In the genomic region with DNA sequence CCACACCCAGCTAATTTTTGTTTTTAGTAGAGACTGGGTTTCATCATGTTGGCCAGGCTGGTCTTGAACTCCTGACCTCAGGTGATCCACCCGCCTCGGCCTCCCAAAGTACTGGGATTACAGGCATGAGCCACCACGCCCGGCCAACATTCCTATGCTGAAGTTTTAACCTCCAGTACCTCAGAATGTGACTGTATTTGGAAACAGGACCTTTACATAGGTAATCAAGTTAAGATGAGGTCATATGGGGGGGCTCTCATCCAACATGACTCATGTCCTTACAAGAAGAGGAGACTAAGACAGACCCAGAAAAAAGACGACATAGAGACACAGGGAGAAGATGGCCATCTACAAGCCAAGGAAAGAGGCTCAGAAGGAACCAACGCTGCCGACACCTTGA, we compare ENCODE assay signal across 5 cellular contexts.
DNase-seq lines count a peak whose midpoint lies in the region; ATAC-seq, FAIRE-seq and TF ChIP-seq lines count a peak whose summit lies in the region.
"Not testable (repeated sequence)": the region's sequence is repeated elsewhere in the genome, so short reads cannot be mapped to it uniquely, and the experiment has no call there.

No MANE protein-coding gene starts in this region.

- not testable (repeated sequence) for H3K23me2 ChIP-seq in H1 (ENCODE audit: low read depth, low read length)

- not testable (repeated sequence) for H3K56ac ChIP-seq in H1 (replicated peaks; ENCODE audit: insufficient read length, low read depth, low read length); mesendoderm (ENCODE audit: low read length)

- FAIRE-seq in H1 (lab: Jason Lieb, UNC), result not testable (repeated sequence)

- H3K27ac ChIP-seq in HEK293 (ENCODE audit: extremely low read depth, low read depth, low read length); RWPE2 (ENCODE audit: poor library complexity, severe bottlenecking); H1 (ENCODE audit: low read depth, low read length); mesendoderm (ENCODE audit: low read depth, low read length): not testable (repeated sequence)

- H3K14ac ChIP-seq in H1 (ENCODE audit: insufficient read length), result not testable (repeated sequence)

- H3K4me1 ChIP-seq in HEK293 (ENCODE audit: control insufficient read depth, insufficient read depth, low read length); RWPE2 (ENCODE audit: insufficient read depth, poor library complexity, severe bottlenecking); H1 (replicated peaks in 1 of 4; ENCODE audit: control insufficient read depth in 3 of 4, insufficient read depth in 4 of 4, low read length in 3 of 4); mesendoderm (ENCODE audit: control insufficient read depth, low read depth, low read length): not testable (repeated sequence)

- not testable (repeated sequence) for H4K91ac ChIP-seq in H1 (replicated peaks; ENCODE audit: insufficient read length, low read length)

- not testable (repeated sequence) for H3K18ac ChIP-seq in H1 (ENCODE audit: extremely low read depth, low read length); mesendoderm (ENCODE audit: low read length)

- 0 out of 2 replicates have a peak overlapping the region, but pooled peaks have one; percentile 72 for H2BK15ac ChIP-seq in H1 (ENCODE audit: low read length)
- not testable (repeated sequence) for H2BK15ac ChIP-seq in mesendoderm (replicated peaks; ENCODE audit: low read depth)

- not testable (repeated sequence) for H3K79me2 ChIP-seq in H1 (ENCODE audit: control insufficient read depth in 1 of 2, insufficient read depth in 2 of 2, low read length in 2 of 2); mesendoderm (ENCODE audit: control insufficient read depth, insufficient read depth, low read length)

- CTCF ChIA-PET in HEK293 (lab: Yijun Ruan, JAX), result not testable (repeated sequence)
- CTCF ChIA-PET in H1 (lab: Charles Lee; ENCODE audit: partially characterized antibody), result interaction anchor here (1.8 kb wide), 1 partner anchor 13 kb away, joined by 4 read pairs; no protein-coding TSS in a partner anchor

- not testable (repeated sequence) for H3K36me3 ChIP-seq in HEK293 (ENCODE audit: control insufficient read depth in 2 of 2, insufficient read depth in 1 of 2, low read length in 2 of 2); RWPE2 (ENCODE audit: low read depth); H1 (ENCODE audit: control insufficient read depth in 2 of 4, insufficient read depth in 4 of 4, low read length in 3 of 4); mesendoderm (ENCODE audit: control insufficient read depth, insufficient read depth, low read length)

- H2BK5ac ChIP-seq in H1 (ENCODE audit: low read depth, low read length), result 0 out of 2 replicates have a peak overlapping the region, but pooled peaks have one; percentile 66
- H2BK5ac ChIP-seq in mesendoderm (ENCODE audit: low read length), result not testable (repeated sequence)

- DNase-seq in RWPE2 (ENCODE audit: low spot score); H1 (ENCODE audit: low read depth in 1 of 2, low spot score in 2 of 2): not testable (repeated sequence)
- DNase-seq in islet precursor cell, result peak; percentile 43
- DNase-seq in mesendoderm, result peak; percentile 56

- not testable (repeated sequence) for TF ChIP-seq RAD21 in H1 (IDR thresholded peaks at IDR 0.05 in 1 of 2, conservative IDR thresholded peaks at IDR 0.05 in 1 of 2; ENCODE audit: low read depth in 2 of 2, low read length in 2 of 2)

- not testable (repeated sequence) for H2AFZ ChIP-seq in H1 (ENCODE audit: low read length)

- ATAC-seq in RWPE2 (ENCODE audit: low read depth), result 0 out of 3 replicates have a peak, but pooled peaks have one; percentile 1

- not testable (repeated sequence) for H2AK5ac ChIP-seq in H1 (ENCODE audit: low read depth, low read length); mesendoderm (ENCODE audit: low read length)

- not testable (repeated sequence) for TF ChIP-seq EP300 in H1 (IDR thresholded peaks at IDR 0.05; ENCODE audit: borderline replicate concordance in 1 of 2, low read depth in 2 of 2, low read length in 2 of 2)

- not testable (repeated sequence) for H3K9ac ChIP-seq in H1 (replicated peaks in 1 of 4; ENCODE audit: extremely low read depth in 1 of 4, low read depth in 3 of 4, low read length in 3 of 4); mesendoderm (ENCODE audit: low read length)

- not testable (repeated sequence) for H4K20me1 ChIP-seq in H1 (replicated peaks in 1 of 2; ENCODE audit: control insufficient read depth in 1 of 2, insufficient read depth in 2 of 2, low read length in 2 of 2)

- H3K4me3 ChIP-seq in HEK293 (ENCODE audit: low read depth, low read length); RWPE2 (ENCODE audit: severe bottlenecking); H1 (ENCODE audit: extremely low read depth in 1 of 4, insufficient read depth in 2 of 4, low read depth in 3 of 4, low read length in 4 of 4); mesendoderm (ENCODE audit: low read length): not testable (repeated sequence)

- not testable (repeated sequence) for H2BK20ac ChIP-seq in H1 (ENCODE audit: low read length)

- H3K27me3 ChIP-seq in RWPE2 (ENCODE audit: insufficient read depth, poor library complexity, severe bottlenecking); H1 (replicated peaks in 1 of 4; ENCODE audit: control insufficient read depth in 3 of 4, extremely low read depth in 1 of 4, insufficient read depth in 3 of 4, low read length in 3 of 4); mesendoderm (ENCODE audit: insufficient read depth, low read length, poor library complexity): not testable (repeated sequence)

- H3K9me3 ChIP-seq in HEK293 (ENCODE audit: control insufficient read depth, insufficient read depth, low read depth, low read length); RWPE2 (ENCODE audit: severe bottlenecking); H1 (ENCODE audit: insufficient read depth in 2 of 2, low read depth in 1 of 2, low read length in 1 of 2): not testable (repeated sequence)

- not testable (repeated sequence) for H3K79me1 ChIP-seq in H1 (ENCODE audit: low read depth, low read length); mesendoderm (ENCODE audit: low read length)

- TF ChIP-seq CTCF in HEK293 (tag by site-specific recombination; IDR thresholded peaks at IDR 0.05); RWPE2 (IDR thresholded peaks at IDR 0.05; ENCODE audit: poor library complexity, severe bottlenecking); H1 (IDR thresholded peaks at IDR 0.05; ENCODE audit: control extremely low read depth in 1 of 3, insufficient read depth in 1 of 3, low read depth in 1 of 3, low read length in 3 of 3): not testable (repeated sequence)

- POLR2A ChIA-PET in HEK293 (lab: Yijun Ruan, JAX); H1 (lab: Charles Lee; ENCODE audit: partially characterized antibody): not testable (repeated sequence)

- H3K4ac ChIP-seq in H1 (replicated peaks; ENCODE audit: insufficient read length, low read depth, low read length); mesendoderm (ENCODE audit: low read depth, low read length): not testable (repeated sequence)

- not testable (repeated sequence) for H3K23ac ChIP-seq in H1 (ENCODE audit: insufficient read length); mesendoderm (ENCODE audit: low read length)

- H2BK12ac ChIP-seq in H1 (ENCODE audit: low read depth, low read length), result 0 out of 2 replicates have a peak overlapping the region, but pooled peaks have one; percentile 60

- not testable (repeated sequence) for H3K4me2 ChIP-seq in H1 (ENCODE audit: insufficient read depth in 1 of 2, low read depth in 2 of 2, low read length in 2 of 2); mesendoderm (ENCODE audit: low read length)

- H4K5ac ChIP-seq in H1 (ENCODE audit: insufficient read length, low read depth, low read length); mesendoderm (ENCODE audit: low read length): not testable (repeated sequence)

- H4K8ac ChIP-seq in H1 (ENCODE audit: extremely low read depth, insufficient read depth, low read length); mesendoderm (ENCODE audit: low read depth, low read length): not testable (repeated sequence)

- not testable (repeated sequence) for H2BK120ac ChIP-seq in H1 (replicated peaks; ENCODE audit: low read depth, low read length); mesendoderm (ENCODE audit: low read depth, low read length)

- 87% methylated on average over 7 of the region's 7 CpGs; no CpG with 5 or more reads in 1 of the 2 experiments for WGBS in H1 (ENCODE audit: extremely low coverage in 1 of 2, insufficient coverage in 1 of 2, insufficient read length in 1 of 2, insufficient replicate concordance in 2 of 2, low coverage in 1 of 2, low lambda C conversion rate in 2 of 2, missing lambda C conversion rate in 1 of 2), 2 experiments
- WGBS in mesendoderm (ENCODE audit: extremely low coverage, insufficient coverage, low lambda C conversion rate), result no CpG with 5 or more reads among the region's 7 CpGs

- not testable (repeated sequence) for TF ChIP-seq POLR2A in H1 (IDR thresholded peaks at IDR 0.05; ENCODE audit: control extremely low read depth in 1 of 2, low read depth in 2 of 2, low read length in 2 of 2)

TF ChIP-seq in HEK293, 187 proteins besides CTCF, POLR2A, EP300 and RAD21 (continues in another document):
- TF ChIP-seq ZNF184 (tag by site-specific recombination; IDR thresholded peaks at IDR 0.05), result 0 out of 2 replicates have a peak, but pooled peaks have one; percentile 63
